13 cellular contexts compared by ENCODE assay signal in genomic region chr6:31771992-31772358, GRCh38. TPM values are rescaled to one million over a fixed set of nuclear protein-coding genes. Genes with fewer than 3 reads are reported as not detected.
DNase-seq lines count a peak whose midpoint lies in the region; ATAC-seq and TF ChIP-seq lines count a peak whose summit lies in the region.
"Had no signal": no experiment of that assay in that cellular context is flagged by ENCODE, and none has a peak within 500 bp of the region (broad histone marks: within the 10 kb centered on the region; RNA-seq: fewer than 3 reads in every experiment).

No MANE protein-coding gene starts in this region.

- H3K4me3 Mint-ChIP-seq in activated CD8-positive, alpha-beta T cell treated with anti-CD3 and anti-CD28 coated beads for 36 hours, result no peak overlapping the region

- peak overlapping the region; percentile 78 for H3K27ac Mint-ChIP-seq in activated CD8-positive, alpha-beta T cell treated with anti-CD3 and anti-CD28 coated beads for 36 hours

- H3K4me1 Mint-ChIP-seq in activated CD8-positive, alpha-beta T cell treated with anti-CD3 and anti-CD28 coated beads for 36 hours (ENCODE audit: low read depth), result peaks cover 40% of the 10 kb centered on the region

- H3K4me3 ChIP-seq in fibroblast of the aortic adventitia (ENCODE audit: low read depth, low read length), result no peak overlapping the region
- H3K4me3 ChIP-seq: thyroid gland had no signal

- intact Hi-C loops in activated CD8-positive, alpha-beta T cell treated with anti-CD3 and anti-CD28 coated beads for 36 hours (cut with micrococcal nuclease), result no loop called here

- peak; percentile 15 for ATAC-seq in activated CD8-positive, alpha-beta T cell treated with anti-CD3 and anti-CD28 coated beads for 36 hours

- CTCF ChIA-PET in activated CD8-positive, alpha-beta T cell treated with anti-CD3 and anti-CD28 coated beads for 36 hours (lab: Charles Lee), result interaction anchor here (1.2 to 4.5 kb wide), 6 partner anchors 19 to 47 kb away, joined by 3 to 35 read pairs (median 4); partner anchors contain the start of genes DDAH2 and MSH5

- no peak for TF ChIP-seq CTCF in activated CD8-positive, alpha-beta T cell treated with anti-CD3 and anti-CD28 coated beads for 36 hours (IDR thresholded peaks at IDR 0.05)
- no peak for TF ChIP-seq CTCF in fibroblast of the aortic adventitia (IDR thresholded peaks at IDR 0.05; ENCODE audit: insufficient read depth, low read length)

- H3K36me3 Mint-ChIP-seq in activated CD8-positive, alpha-beta T cell treated with anti-CD3 and anti-CD28 coated beads for 36 hours (ENCODE audit: low read depth), result no peaks in the 10 kb centered on the region

- POLR2A ChIA-PET in activated CD8-positive, alpha-beta T cell treated with anti-CD3 and anti-CD28 coated beads for 36 hours (lab: Charles Lee), result interaction anchor here (0.9 kb wide), 1 partner anchor 64 kb away, joined by 6 read pairs; no protein-coding TSS in a partner anchor

- in situ Hi-C loops in G401 (cut with HindIII; ENCODE audit: low sequenced_read_pairs), result no loop called here

- no peaks in the 10 kb centered on the region for H3K9me3 Mint-ChIP-seq in activated CD8-positive, alpha-beta T cell treated with anti-CD3 and anti-CD28 coated beads for 36 hours

- peak; percentile 47 for DNase-seq in activated CD8-positive, alpha-beta memory T cell treated with anti-CD3 and anti-CD28 coated beads, Interleukin-2, amount 50 U/mL, for 4 hours
- no peak for DNase-seq in activated CD8-positive, alpha-beta memory T cell treated with anti-CD3 and anti-CD28 coated beads, Interleukin-2, amount 50 U/mL, for 48 hours
- peak; percentile 50 for DNase-seq in ELR (ENCODE audit: low read depth)
- DNase-seq in activated CD8-positive, alpha-beta T cell treated with anti-CD3 and anti-CD28 coated beads for 36 hours, result peak; percentile 73
- peak; percentile 41 for DNase-seq in fibroblast of the aortic adventitia (ENCODE audit: low read depth)
- DNase-seq in G401 (ENCODE audit: low spot score), result no peak
- no peak for DNase-seq in GM19240 (ENCODE audit: insufficient read length, low spot score)
- DNase-seq in HT-29 (ENCODE audit: low spot score), result no peak
- DNase-seq: DMS79 treated with DMSO at 0.1 percent for 48 hours, NCI-H1092, NCI-H226, thyroid gland had no signal

- H3K27me3 Mint-ChIP-seq in activated CD8-positive, alpha-beta T cell treated with anti-CD3 and anti-CD28 coated beads for 36 hours, result no peaks in the 10 kb centered on the region

RNA-seq across cellular contexts. Expression of gene VWA7, which starts 5.2 kb away (rescaled TPM):
- 1 to 10 TPM; 1.6 TPM for total RNA-seq in activated CD8-positive, alpha-beta T cell treated with anti-CD3 and anti-CD28 coated beads for 36 hours
- 0.36 and 0.90 TPM in 2 replicates for total RNA-seq in fibroblast of the aortic adventitia (ENCODE audit: low replicate concordance)
- total RNA-seq in G401 (2014; rRNA removed; shearing (Covaris generic)), result 0.78 and 1.7 TPM in 2 replicates
- 5.6 and 11.2 TPM in 2 replicates for total RNA-seq in HT-29 (2014; rRNA removed; shearing (Covaris generic))
- total RNA-seq: SK-MEL-5 had no signal

RNA-seq across cellular contexts. Expression of gene SAPCD1, which starts 9.5 kb away (rescaled TPM):
- total RNA-seq in activated CD8-positive, alpha-beta T cell treated with anti-CD3 and anti-CD28 coated beads for 36 hours, result 10 to 100 TPM; 13.6 to 18.7 TPM
- 0.90 and 6.2 TPM in 2 replicates for total RNA-seq in fibroblast of the aortic adventitia (ENCODE audit: low replicate concordance)
- 13.0 and 15.4 TPM in 2 replicates for total RNA-seq in G401 (2014; rRNA removed; shearing (Covaris generic))
- total RNA-seq in HT-29 (2014; rRNA removed; shearing (Covaris generic)), result 6.3 and 11.6 TPM in 2 replicates

RNA-seq across cellular contexts. Expression of gene VARS1, which starts 23.6 kb away (rescaled TPM):
- 100 to 1,000 TPM; 150 to 153 TPM for total RNA-seq in activated CD8-positive, alpha-beta T cell treated with anti-CD3 and anti-CD28 coated beads for 36 hours
- total RNA-seq in fibroblast of the aortic adventitia (ENCODE audit: low replicate concordance), result 19.6 and 68.8 TPM in 2 replicates
- 133 and 152 TPM in 2 replicates for total RNA-seq in G401 (2014; rRNA removed; shearing (Covaris generic))
- total RNA-seq in HT-29 (2014; rRNA removed; shearing (Covaris generic)), result 128 and 138 TPM in 2 replicates

RNA-seq across cellular contexts. Expression of gene MSH5, which starts 32.2 kb away (rescaled TPM):
- total RNA-seq in activated CD8-positive, alpha-beta T cell treated with anti-CD3 and anti-CD28 coated beads for 36 hours, result 100 to 1,000 TPM in 1 of 2 experiments, 10 to 100 TPM in 1; 96.9 to 105 TPM
- 3.1 and 23.0 TPM in 2 replicates for total RNA-seq in fibroblast of the aortic adventitia (ENCODE audit: low replicate concordance)
- 3.2 and 7.1 TPM in 2 replicates for total RNA-seq in G401 (2014; rRNA removed; shearing (Covaris generic))
- total RNA-seq in HT-29 (2014; rRNA removed; shearing (Covaris generic)), result 19.6 and 20.9 TPM in 2 replicates

RNA-seq across cellular contexts. Expression of gene LSM2, which starts 34.8 kb away (rescaled TPM):
- total RNA-seq in activated CD8-positive, alpha-beta T cell treated with anti-CD3 and anti-CD28 coated beads for 36 hours, result 100 to 1,000 TPM; 117 to 120 TPM
- total RNA-seq in fibroblast of the aortic adventitia (ENCODE audit: low replicate concordance), result 49.5 and 88.3 TPM in 2 replicates
- total RNA-seq in G401 (2014; rRNA removed; shearing (Covaris generic)), result 64.0 and 104 TPM in 2 replicates
- total RNA-seq in HT-29 (2014; rRNA removed; shearing (Covaris generic)), result 77.4 and 93.6 TPM in 2 replicates

Comparison
In these comparisons a context has a peak if more than half of its experiments do, and no peak if none do; other contexts are left out.
1. DNase-seq: peak in activated CD8-positive, alpha-beta memory T cell treated with anti-CD3 and anti-CD28 coated beads, Interleukin-2, amount 50 U/mL, for 4 hours (single experiment), ELR (single experiment), activated CD8-positive, alpha-beta T cell treated with anti-CD3 and anti-CD28 coated beads for 36 hours (single experiment) and fibroblast of the aortic adventitia (single experiment); none in activated CD8-positive, alpha-beta memory T cell treated with anti-CD3 and anti-CD28 coated beads, Interleukin-2, amount 50 U/mL, for 48 hours (single experiment), G401 (single experiment), GM19240 (single experiment) and HT-29 (single experiment).